ENCODE assay signal across 9 cellular contexts in the genomic region with DNA sequence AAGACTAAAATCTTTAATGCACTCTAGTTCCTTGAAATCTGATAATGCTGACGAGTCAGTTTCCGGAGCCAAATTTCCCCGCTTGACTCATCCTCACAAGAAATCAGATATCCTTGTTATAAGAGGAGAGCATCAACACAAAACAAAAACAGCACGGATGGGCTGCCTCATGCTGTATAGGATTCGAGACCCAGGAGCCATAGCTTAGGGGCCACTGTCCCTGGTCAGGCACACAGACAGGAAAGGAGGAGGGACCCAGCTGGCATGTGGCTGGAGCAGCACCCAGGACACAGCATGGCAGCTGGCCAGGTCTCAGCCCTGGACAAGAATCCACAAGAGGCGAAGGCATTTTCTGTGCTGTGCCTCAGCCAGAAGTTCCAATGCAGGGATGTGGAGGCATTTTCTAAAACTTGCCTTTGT.
DNase-seq lines count a peak whose midpoint lies in the region; ATAC-seq, FAIRE-seq and TF ChIP-seq lines count a peak whose summit lies in the region.
"Had no signal": no experiment of that assay in that cellular context is flagged by ENCODE, and none has a peak within 500 bp of the region (broad histone marks: within the 10 kb centered on the region; RNA-seq: fewer than 3 reads in every experiment).

No MANE protein-coding gene starts in this region.

- TF ChIP-seq CTCF in HFFc6 (IDR thresholded peaks at IDR 0.05) (no peak), brain microvascular endothelial cell (IDR thresholded peaks at IDR 0.05; ENCODE audit: low read depth, low read length, missing control alignments) (no peak), keratinocyte (optimal IDR thresholded peaks at IDR 0.05 in 1 of 3, IDR thresholded peaks at IDR 0.05 in 1 of 3, conservative IDR thresholded peaks at IDR 0.05 in 1 of 3; ENCODE audit: extremely low read depth in 1 of 3, insufficient read depth in 2 of 3, low read length in 3 of 3) (no peak)

- POLR2A ChIA-PET in naive thymus-derived CD8-positive, alpha-beta T cell (lab: Charles Lee), result no interaction called here

- DNase-seq in HFFc6 (peak; percentile 50), brain microvascular endothelial cell (peak; percentile 82), keratinocyte (ENCODE audit: low read depth, low spot score) (no peak), stromal cell of bone marrow (ENCODE audit: low read depth) (peak; percentile 73), cortex of kidney (lab: John Stamatoyannopoulos, UW) (no peak), NCI-H2171 (lab: John Stamatoyannopoulos, UW) (no peak)
- no peak for DNase-seq in naive thymus-derived CD8-positive, alpha-beta T cell

- peak overlapping the region; percentile 42 for H3K9ac ChIP-seq in keratinocyte (ENCODE audit: control insufficient read depth, extremely low read depth, insufficient read depth, low read length)

- H3K9me3 Mint-ChIP-seq in HFFc6, result peaks cover 22% of the 10 kb centered on the region
- peaks cover 0 to 12% (median 6%) of the 10 kb centered on the region in 9 donors for H3K9me3 Mint-ChIP-seq in naive thymus-derived CD8-positive, alpha-beta T cell

- no peaks in the 10 kb centered on the region for H3K79me2 ChIP-seq in keratinocyte (ENCODE audit: control insufficient read depth, insufficient read depth, low read length)

- no peak for ATAC-seq in naive thymus-derived CD8-positive, alpha-beta T cell
- ATAC-seq in HG03442 (IDR thresholded peaks at IDR 0.05; ENCODE audit: unreplicated experiment), result no peak

- H3K9me1 ChIP-seq in keratinocyte (ENCODE audit: control insufficient read depth, extremely low read depth, insufficient read depth, low read length), result peaks cover 4% of the 10 kb centered on the region

- no peaks in the 10 kb centered on the region for H4K20me1 ChIP-seq in keratinocyte (ENCODE audit: control insufficient read depth, extremely low read depth, insufficient read depth, low read length)

- no peaks in the 10 kb centered on the region; the same call in none of the 2 replicates for H3K27me3 Mint-ChIP-seq in HFFc6 (ENCODE audit: insufficient read depth)
- H3K27me3 Mint-ChIP-seq in naive thymus-derived CD8-positive, alpha-beta T cell, result peaks cover 0 to 4% (median 0%) of the 10 kb centered on the region in 5 donors

- H3K4me3 ChIP-seq in brain microvascular endothelial cell (ENCODE audit: low read depth, low read length) (no peak overlapping the region), keratinocyte (ENCODE audit: control insufficient read depth in 2 of 3, extremely low read depth in 1 of 3, insufficient read depth in 2 of 3, low read depth in 1 of 3, low read length in 3 of 3) (peak overlapping the region in 1 of 3 experiments; percentile 46)

- dilution Hi-C loops in keratinocyte (cut with MboI; ENCODE audit: extremely low pct_ligation_motif_present, low sequenced_read_pairs), result no loop called here

- peaks cover 2% of the 10 kb centered on the region for H3K9me3 ChIP-seq in keratinocyte (ENCODE audit: control insufficient read depth, low read depth, low read length)

- H2AFZ ChIP-seq in keratinocyte (ENCODE audit: control insufficient read depth, low read length), result peak overlapping the region; percentile 80

- peak overlapping the region; percentile 78 for H3K4me3 Mint-ChIP-seq in HFFc6
- H3K4me3 Mint-ChIP-seq in naive thymus-derived CD8-positive, alpha-beta T cell, result no peak overlapping the region

- no peaks in the 10 kb centered on the region for H3K27me3 ChIP-seq in brain microvascular endothelial cell (replicated peaks)
- no peaks in the 10 kb centered on the region for H3K27me3 ChIP-seq in keratinocyte (ENCODE audit: control insufficient read depth, extremely low read depth, insufficient read depth, low read length)

- H3K4me2 ChIP-seq in keratinocyte (ENCODE audit: control insufficient read depth, extremely low read depth, insufficient read depth, low read depth, low read length), result peak overlapping the region; percentile 67

- H3K36me3 ChIP-seq in brain microvascular endothelial cell (replicated peaks), result no peaks in the 10 kb centered on the region
- no peaks in the 10 kb centered on the region for H3K36me3 ChIP-seq in keratinocyte (ENCODE audit: control insufficient read depth in 2 of 2, extremely low read depth in 1 of 2, insufficient read depth in 2 of 2, low read length in 2 of 2)

- peaks cover 19% of the 10 kb centered on the region for H3K36me3 Mint-ChIP-seq in HFFc6 (ENCODE audit: low read depth)
- peaks cover 0 to 9% (median 8%) of the 10 kb centered on the region in 3 donors for H3K36me3 Mint-ChIP-seq in naive thymus-derived CD8-positive, alpha-beta T cell

- no peak overlapping the region for H3K27ac ChIP-seq in brain microvascular endothelial cell
- H3K27ac ChIP-seq in keratinocyte (ENCODE audit: control insufficient read depth, insufficient read depth, low read length), result peak overlapping the region; percentile 50
- H3K27ac ChIP-seq: HL-60 had no signal

- peak; percentile 76 for FAIRE-seq in keratinocyte (lab: Jason Lieb, UNC)

- H3K27ac Mint-ChIP-seq in HFFc6, result peak overlapping the region; percentile 57
- peak overlapping the region in 1 of 10 donors; percentile 53 for H3K27ac Mint-ChIP-seq in naive thymus-derived CD8-positive, alpha-beta T cell

- H3K4me1 ChIP-seq in keratinocyte (ENCODE audit: control insufficient read depth, extremely low read depth, insufficient read depth, low read length), result peaks cover 16% of the 10 kb centered on the region

- peaks cover 32% of the 10 kb centered on the region for H3K4me1 Mint-ChIP-seq in HFFc6 (ENCODE audit: low read depth)
- peaks cover 7 to 12% (median 10%) of the 10 kb centered on the region in 4 donors for H3K4me1 Mint-ChIP-seq in naive thymus-derived CD8-positive, alpha-beta T cell

- in situ Hi-C loops in brain microvascular endothelial cell (cut with HindIII; ENCODE audit: low pct_ligation_motif_present, low sequenced_read_pairs), result no loop called here

Comparison
In these comparisons a context has a peak if more than half of its experiments do, and no peak if none do; other contexts are left out.
1. DNase-seq: peak in HFFc6 (single experiment), brain microvascular endothelial cell (single experiment) and stromal cell of bone marrow (single experiment); none in keratinocyte (single experiment), naive thymus-derived CD8-positive, alpha-beta T cell (0 of 10), cortex of kidney (single experiment) and NCI-H2171 (single experiment).